Comparison of ENCODE assay signal across 8 cellular contexts in the genomic region with DNA sequence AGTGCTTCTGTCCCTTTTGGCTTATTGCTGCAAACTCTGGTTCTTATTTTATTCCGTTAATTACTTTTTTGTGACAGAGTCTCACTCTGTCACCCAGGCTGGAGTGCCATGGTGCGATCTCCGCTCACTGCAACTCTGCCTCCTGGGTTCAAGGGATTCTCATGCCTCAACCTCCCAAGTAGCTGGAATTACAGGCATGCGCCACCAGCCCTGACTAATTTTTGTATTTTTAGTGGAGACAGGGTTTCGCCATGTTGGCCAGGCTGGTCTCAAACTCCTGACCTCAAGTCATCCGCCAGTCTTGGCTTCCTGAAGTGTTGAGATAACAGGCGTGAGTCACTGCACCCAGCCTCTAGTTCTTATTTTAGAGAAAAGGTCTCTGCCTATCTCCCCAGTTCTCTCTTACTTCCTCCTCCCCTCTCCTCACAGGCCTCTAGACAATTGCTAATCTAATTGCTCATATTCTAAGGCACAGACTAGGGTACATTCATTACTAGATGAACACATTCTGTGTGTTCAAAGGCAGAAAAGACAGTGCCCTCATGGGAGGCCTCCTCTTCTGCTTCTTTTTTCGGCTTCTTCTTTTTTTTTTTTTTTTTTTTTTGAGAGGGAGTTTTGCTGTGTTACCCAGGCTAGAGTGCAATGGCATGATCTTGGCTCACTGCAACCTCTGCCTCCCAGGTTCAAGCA. TPM values are rescaled to one million over a fixed set of nuclear protein-coding genes. Genes with fewer than 3 reads are reported as not detected.
DNase-seq lines count a peak whose midpoint lies in the region; ATAC-seq and TF ChIP-seq lines count a peak whose summit lies in the region.
"Had no signal": no experiment of that assay in that cellular context is flagged by ENCODE, and none has a peak within 500 bp of the region (broad histone marks: within the 10 kb centered on the region; RNA-seq: fewer than 3 reads in every experiment).

No MANE protein-coding gene starts in this region.

- peak overlapping the region; percentile 39; the same call in 1 of the 2 replicates for H3K18ac ChIP-seq in IMR-90 (ENCODE audit: low read depth, low read length)

- ATAC-seq in IMR-90 (ENCODE audit: low read depth) (peak; percentile 79), T-cell (replicated peaks in 1 of 4) (no peak), GM21528 (IDR thresholded peaks at IDR 0.05; ENCODE audit: low FRiP score, unreplicated experiment) (no peak), HG03159 (IDR thresholded peaks at IDR 0.05; ENCODE audit: unreplicated experiment) (no peak)
- ATAC-seq in stimulated activated naive CD8-positive, alpha-beta T cell treated with anti-CD3 and anti-CD28 coated beads, Interleukin-15, Interleukin-2, amounts not matched to agents 100 U/mL and 50 U/mL, for 24 hours, result peak; percentile 43

- CTCF ChIA-PET in IMR-90 (lab: Yijun Ruan, JAX) (no interaction called here), T-cell (lab: Charles Lee) (no interaction called here)

- no peak for TF ChIP-seq POLR2A in IMR-90 (IDR thresholded peaks at IDR 0.05; ENCODE audit: low read depth, low read length)

- POLR2A ChIA-PET in IMR-90 (lab: Charles Lee; ENCODE audit: unreplicated experiment), result no interaction called here
- POLR2A ChIA-PET in T-cell (lab: Charles Lee), result no interaction called here

- H3K4me2 ChIP-seq in IMR-90 (ENCODE audit: low read depth, low read length), result no peak overlapping the region

- peaks cover 5 to 25% of the 10 kb centered on the region in 2 experiments; a peak in 1 of 4 replicates for H3K79me1 ChIP-seq in IMR-90 (ENCODE audit: low read depth in 1 of 2, low read length in 2 of 2)

- H3K14ac ChIP-seq in IMR-90 (replicated peaks; ENCODE audit: low read depth, low read length), result peak overlapping the region; percentile 65

- in situ Hi-C loops in IMR-90 (cut with MboI; ENCODE audit: low sequenced_read_pairs) (no loop called here), HAP-1 (cut with MboI; ENCODE audit: low sequenced_read_pairs) (no loop called here)

- H3K56ac ChIP-seq in IMR-90 (ENCODE audit: extremely low read depth, insufficient read depth, low read length), result no peak overlapping the region

- H2AK5ac ChIP-seq in IMR-90 (ENCODE audit: low read depth, low read length), result peak overlapping the region; percentile 42

- no peaks in the 10 kb centered on the region for H3K9me3 Mint-ChIP-seq in T-cell
- H3K9me3 Mint-ChIP-seq: naive B cell had no signal

- H3K23ac ChIP-seq in IMR-90 (ENCODE audit: low read depth, low read length), result peak overlapping the region; percentile 22; the same call in 1 of the 2 replicates

- H3K9ac ChIP-seq in IMR-90 (ENCODE audit: low read depth, low read length), result no peak overlapping the region

- peaks cover 30% of the 10 kb centered on the region for H3K9me1 ChIP-seq in IMR-90 (ENCODE audit: insufficient read depth, low read length)

- H4K91ac ChIP-seq in IMR-90 (ENCODE audit: insufficient read depth, low read depth, low read length), result no peak overlapping the region; the same call in 1 of the 2 replicates

- peaks cover 41% of the 10 kb centered on the region for H3K36me3 ChIP-seq in IMR-90 (ENCODE audit: control insufficient read depth, insufficient read depth, low read length)
- peaks cover 53% of the 10 kb centered on the region for H3K36me3 ChIP-seq in HAP-1 (replicated peaks)

- 100% methylated on average over 1 of the region's 8 CpGs; no CpG with 5 or more reads in 1 of the 2 experiments for WGBS in IMR-90 (ENCODE audit: extremely low coverage in 2 of 2, insufficient read length in 1 of 2), 2 experiments

- peak overlapping the region; percentile 66; the same call in 1 of the 2 replicates for H3K4ac ChIP-seq in IMR-90 (ENCODE audit: low read depth, low read length)

- DNase-seq in IMR-90 (peak; percentile 89), T-cell (no peak), fibroblast of villous mesenchyme (ENCODE audit: low read depth) (peak; percentile 54), HAP-1 (ENCODE audit: low spot score in 2 of 2) (no peak)
- no peak for DNase-seq in stimulated activated naive CD8-positive, alpha-beta T cell treated with anti-CD3 and anti-CD28 coated beads, Interleukin-15, Interleukin-2, amounts not matched to agents 100 U/mL and 50 U/mL, for 24 hours
- DNase-seq: naive B cell had no signal

- intact Hi-C loops in IMR-90 (cut with micrococcal nuclease), result no loop called here

- peak overlapping the region; percentile 52 for H2BK120ac ChIP-seq in IMR-90 (ENCODE audit: low read depth, low read length)

- H4K20me1 ChIP-seq in IMR-90 (ENCODE audit: insufficient read depth, low read length), result peaks cover 2% of the 10 kb centered on the region; the same call in 1 of the 2 replicates

- H3K4me1 ChIP-seq in IMR-90 (ENCODE audit: control insufficient read depth, insufficient read depth, low read length) (peaks cover 28% of the 10 kb centered on the region), HAP-1 (no peaks in the 10 kb centered on the region)

- peak overlapping the region; percentile 83 for H2BK5ac ChIP-seq in IMR-90 (ENCODE audit: low read depth, low read length, poor library complexity, severe bottlenecking)

- peak overlapping the region; percentile 77; the same call in 1 of the 2 replicates for H3K27ac ChIP-seq in IMR-90 (ENCODE audit: insufficient read depth, low read length)

- H3K4me3 ChIP-seq in IMR-90 (ENCODE audit: insufficient read depth, low read depth, low read length) (no peak overlapping the region), fibroblast of villous mesenchyme (ENCODE audit: low read depth, low read length) (no peak overlapping the region), HAP-1 (no peak overlapping the region)

- no peak for TF ChIP-seq RAD21 in IMR-90 (IDR thresholded peaks at IDR 0.05; ENCODE audit: low read length)

- BruUV-seq in IMR-90 (replicated peaks; lab: Mats Ljungman, UMichigan), result no TSS peak

- no peaks in the 10 kb centered on the region for H3K4me1 Mint-ChIP-seq in T-cell
- H3K4me1 Mint-ChIP-seq: naive B cell had no signal

- no peak overlapping the region for H3K4me3 Mint-ChIP-seq in T-cell
- H3K4me3 Mint-ChIP-seq: naive B cell had no signal

- no peak overlapping the region for H2AK9ac ChIP-seq in IMR-90 (replicated peaks; ENCODE audit: low read depth, low read length, poor library complexity)

- H2BK15ac ChIP-seq in IMR-90 (ENCODE audit: low read depth, low read length), result peak overlapping the region; percentile 68; the same call in 1 of the 3 replicates

- peak overlapping the region; percentile 35; the same call in 1 of the 2 replicates for H4K5ac ChIP-seq in IMR-90 (ENCODE audit: low read depth, low read length)

- H3K27me3 ChIP-seq in IMR-90 (ENCODE audit: control insufficient read depth, insufficient read depth, low read length) (no peaks in the 10 kb centered on the region), HAP-1 (ENCODE audit: low read depth) (no peaks in the 10 kb centered on the region)

- peaks cover 67% of the 10 kb centered on the region for H3K36me3 Mint-ChIP-seq in T-cell

- peak overlapping the region; percentile 28 to 34 for H3K27ac Mint-ChIP-seq in T-cell

- H3K27me3 Mint-ChIP-seq in T-cell, result no peaks in the 10 kb centered on the region
- H3K27me3 Mint-ChIP-seq: naive B cell had no signal

- no peak for TF ChIP-seq CTCF in IMR-90 (conservative IDR thresholded peaks at IDR 0.05; ENCODE audit: low read depth, low read length)
- TF ChIP-seq CTCF in fibroblast of villous mesenchyme (IDR thresholded peaks at IDR 0.05; ENCODE audit: insufficient read depth, low read depth, low read length), result no peak

- no peak overlapping the region for H2AFZ ChIP-seq in IMR-90 (replicated peaks; ENCODE audit: low read length, poor library complexity)

- H4K8ac ChIP-seq in IMR-90 (ENCODE audit: low read depth in 2 of 2, low read length in 2 of 2), result peak overlapping the region in 1 of 2 experiments; percentile 58; a peak in 2 of 4 replicates

- H2BK20ac ChIP-seq in IMR-90 (ENCODE audit: low read depth, low read length), result peak overlapping the region; percentile 61; the same call in 1 of the 2 replicates

- dilution Hi-C loops in IMR-90 (cut with HindIII; ENCODE audit: low sequenced_read_pairs, unreplicated experiment), result no loop called here

- H3K9me3 ChIP-seq in IMR-90 (ENCODE audit: control insufficient read depth, insufficient read depth, low read length) (no peaks in the 10 kb centered on the region), HAP-1 (no peaks in the 10 kb centered on the region)

TF ChIP-seq in IMR-90, 13 proteins besides CTCF, POLR2A, EP300 and RAD21:
- TF ChIP-seq CEBPB (IDR thresholded peaks at IDR 0.05; ENCODE audit: low read depth, low read length), result peak; percentile 1; the same call in 1 of the 2 replicates
- TF ChIP-seq RCOR1 (IDR thresholded peaks at IDR 0.05; ENCODE audit: insufficient replicate concordance, low read length), result peak; percentile 34
- no peak for TF ChIP-seq SMC3 (IDR thresholded peaks at IDR 0.05; ENCODE audit: low read depth, low read length)

RNA-seq across cellular contexts. Expression of a gene that starts 27.0 kb away (rescaled TPM):
- total RNA-seq in IMR-90 (2012; rRNA removed) (22.5 and 27.4 TPM in 2 replicates), T-cell (10 to 100 TPM; 17.7 to 29.8 (median 25.9) TPM), fibroblast of villous mesenchyme (27.7 and 37.6 TPM in 2 replicates)
- 17.1 and 19.0 TPM in 2 replicates for polyA plus RNA-seq in IMR-90 (2012; rRNA removed)
- polyA plus RNA-seq in IMR-90 (2012; cell fraction: cytosol; rRNA removed), result 15.3 and 24.8 TPM in 2 replicates
- 12.0 and 14.1 TPM in 2 replicates for polyA plus RNA-seq in IMR-90 (2012; cell fraction: nucleus; rRNA removed; ENCODE audit: low replicate concordance)

RNA-seq across cellular contexts. Expression of a gene that starts 27.6 kb away (rescaled TPM):
- total RNA-seq in IMR-90 (2012; rRNA removed), result 39.4 and 41.0 TPM in 2 replicates
- 77.6 and 81.0 TPM in 2 replicates for polyA plus RNA-seq in IMR-90 (2012; rRNA removed)
- 47.2 and 64.3 TPM in 2 replicates for polyA plus RNA-seq in IMR-90 (2012; cell fraction: cytosol; rRNA removed)
- polyA plus RNA-seq in IMR-90 (2012; cell fraction: nucleus; rRNA removed; ENCODE audit: low replicate concordance), result 135 and 171 TPM in 2 replicates
- 10 to 100 TPM; 56.3 to 65.5 (median 63.5) TPM for total RNA-seq in T-cell
- total RNA-seq in fibroblast of villous mesenchyme, result 86.7 and 96.7 TPM in 2 replicates

RNA-seq across cellular contexts. Expression of a gene that starts 51.7 kb away (rescaled TPM):
- 25.0 and 36.4 TPM in 2 replicates for total RNA-seq in IMR-90 (2012; rRNA removed)
- polyA plus RNA-seq in IMR-90 (2012; rRNA removed), result 41.9 and 60.5 TPM in 2 replicates
- 26.1 and 52.9 TPM in 2 replicates for polyA plus RNA-seq in IMR-90 (2012; cell fraction: cytosol; rRNA removed)
- 12.7 and 15.9 TPM in 2 replicates for polyA plus RNA-seq in IMR-90 (2012; cell fraction: nucleus; rRNA removed; ENCODE audit: low replicate concordance)
- total RNA-seq in T-cell, result 1 to 10 TPM in 4 of 5 donors, under 1 TPM in 1; 0.28 to 3.0 (median 1.5) TPM
- 22.9 and 30.9 TPM in 2 replicates for total RNA-seq in fibroblast of villous mesenchyme

Comparison
In these comparisons a context has a peak if more than half of its experiments do, and no peak if none do; other contexts are left out.
1. ATAC-seq: peak in IMR-90 (single experiment) and stimulated activated naive CD8-positive, alpha-beta T cell treated with anti-CD3 and anti-CD28 coated beads, Interleukin-15, Interleukin-2, amounts not matched to agents 100 U/mL and 50 U/mL, for 24 hours (single experiment); none in T-cell (0 of 4), GM21528 (single experiment) and HG03159 (single experiment).
2. DNase-seq: peak in IMR-90 (single experiment) and fibroblast of villous mesenchyme (single experiment); none in T-cell (0 of 34), stimulated activated naive CD8-positive, alpha-beta T cell treated with anti-CD3 and anti-CD28 coated beads, Interleukin-15, Interleukin-2, amounts not matched to agents 100 U/mL and 50 U/mL, for 24 hours (single experiment) and HAP-1 (0 of 2).